1 cellular context compared by ENCODE assay signal in genomic region chr12:6178981-6179761, GRCh38.
TF ChIP-seq lines count a peak whose summit lies in the region.

No MANE protein-coding gene starts in this region.

TF ChIP-seq in endothelial cell of umbilical vein, 7 proteins besides CTCF, POLR2A, EP300 and RAD21:
- TF ChIP-seq GATA2 (IDR thresholded peaks at IDR 0.05; ENCODE audit: insufficient read depth, insufficient read length, low read depth, low read length) = no peak
- no peak for TF ChIP-seq MYC (IDR thresholded peaks at IDR 0.05; ENCODE audit: low read depth, low read length)
- no peak for TF ChIP-seq EZH2 (IDR thresholded peaks at IDR 0.05; ENCODE audit: borderline replicate concordance, low read depth, low read length, severe bottlenecking)
- TF ChIP-seq MAX (IDR thresholded peaks at IDR 0.05; ENCODE audit: insufficient read depth, insufficient read length) = no peak
- no peak for TF ChIP-seq JUN (IDR thresholded peaks at IDR 0.05; ENCODE audit: borderline replicate concordance, insufficient read depth, insufficient read length, low read depth)
- peak; percentile 66 for TF ChIP-seq POLR2AphosphoS5 (IDR thresholded peaks at IDR 0.05; ENCODE audit: insufficient read depth, low read depth, low read length)
